18 cellular contexts compared by ENCODE assay signal in genomic region chr1:41780322-41780721, GRCh38.
"Had no signal": no experiment of that assay in that cellular context is flagged by ENCODE, and none has a peak within 500 bp of the region (broad histone marks: within the 10 kb centered on the region; RNA-seq: fewer than 3 reads in every experiment).

No MANE protein-coding gene starts in this region.

- DNase-seq: cortex of kidney; dorsolateral prefrontal cortex; effector CD4-positive, alpha-beta T cell; foreskin keratinocyte; heart left ventricle; kidney; midbrain; naive thymus-derived CD4-positive, alpha-beta T cell; stimulated activated CD4-positive, alpha-beta T cell treated with anti-CD3 and anti-CD28 coated beads, Interleukin-12 subunit alpha, Interleukin-12 subunit beta, amount 100 ng/mL, for 4 hours; stimulated activated CD4-positive, alpha-beta T cell treated with anti-CD3 and anti-CD28 coated beads, Interleukin-1b, Interleukin-23, amount 100 ng/mL, for 48 hours; stimulated activated CD4-positive, alpha-beta T cell treated with anti-CD3 and anti-CD28 coated beads, Interleukin-4, amount 100 ng/mL, for 24 hours; stimulated activated naive CD4-positive, alpha-beta T cell treated with Interleukin-2 at 50 U/mL for 16 hours; stomach; tibial artery had no signal

- ATAC-seq: foreskin keratinocyte; gastroesophageal sphincter; heart left ventricle; left lobe of liver; naive thymus-derived CD4-positive, alpha-beta T cell; sciatic nerve; stimulated activated effector memory CD8-positive, alpha-beta T cell treated with anti-CD3 and anti-CD28 coated beads, Interleukin-12 subunit alpha, Interleukin-12 subunit beta, amount 100 ng/mL, for 72 hours had no signal
